In genomic region chr18:77002496-77002895, GRCh38 we compare ENCODE assay signal across 19 cellular contexts.
A peak's percentile ranks its signal among the peaks of the same experiment; 100 is the strongest.
DNase-seq lines count a peak whose midpoint lies in the region; ATAC-seq and TF ChIP-seq lines count a peak whose summit lies in the region.
"Had no signal": no experiment of that assay in that cellular context is flagged by ENCODE, and none has a peak within 500 bp of the region (broad histone marks: within the 10 kb centered on the region; RNA-seq: fewer than 3 reads in every experiment).

No MANE protein-coding gene starts in this region.

- no peak for ATAC-seq in natural killer cell
- no peak for ATAC-seq in natural killer cell treated with Interleukin-12 subunit alpha and Interleukin-12 subunit beta and Interleukin-15 and Interleukin-18, amount 100 ng/mL, for 72 hours
- ATAC-seq in GM21390 (IDR thresholded peaks at IDR 0.05; ENCODE audit: unreplicated experiment) = no peak
- no peak for ATAC-seq in HG02938 (IDR thresholded peaks at IDR 0.05; ENCODE audit: unreplicated experiment)
- ATAC-seq: heart right ventricle; naive thymus-derived CD8-positive, alpha-beta T cell; Panc1 had no signal

- H3K27ac Mint-ChIP-seq in natural killer cell = peak overlapping the region; percentile 33 to 80
- no peak overlapping the region for H3K27ac Mint-ChIP-seq in natural killer cell treated with Interleukin-12 subunit alpha and Interleukin-12 subunit beta and Interleukin-15 and Interleukin-18, amount 100 ng/mL, for 72 hours
- H3K27ac Mint-ChIP-seq in glutamatergic neuron (ENCODE audit: unreplicated experiment) = peak overlapping the region; percentile 93
- H3K27ac Mint-ChIP-seq: endodermal cell, mesothelial cell of epicardium had no signal

- no peak for TF ChIP-seq CTCF in natural killer cell (IDR thresholded peaks at IDR 0.05)
- TF ChIP-seq CTCF in glutamatergic neuron (IDR thresholded peaks at IDR 0.05; ENCODE audit: partially characterized antibody, unreplicated experiment) = no peak

- no peak for DNase-seq in natural killer cell
- DNase-seq in natural killer cell treated with Interleukin-12 subunit alpha and Interleukin-12 subunit beta and Interleukin-15 and Interleukin-18, amount 100 ng/mL, for 72 hours (ENCODE audit: low spot score) = no peak
- peak; percentile 46 to 56 for DNase-seq in NCI-H526 (lab: John Stamatoyannopoulos, UW)
- no peak for DNase-seq in glutamatergic neuron
- DNase-seq in mucosa of gallbladder (ENCODE audit: low spot score) = no peak
- DNase-seq: Caco-2; endodermal cell; GF-D8; GOT3; heart right ventricle; naive thymus-derived CD8-positive, alpha-beta T cell; NCI-H2171; NK-92 treated with Interleukin-12 subunit alpha and Interleukin-12 subunit beta, amount 100 ng/mL, for 24 hours; Right ventricle myocardium superior; stimulated activated CD4-positive, alpha-beta T cell treated with anti-CD3 and anti-CD28 coated beads, Interleukin-4, amount 100 ng/mL, for 24 hours had no signal

- H3K27me3 Mint-ChIP-seq in natural killer cell (ENCODE audit: low read depth in 2 of 2) (peaks cover 0 to 2% of the 10 kb centered on the region in 2 donors), glutamatergic neuron (ENCODE audit: unreplicated experiment) (peaks cover 5% of the 10 kb centered on the region)
- no peaks in the 10 kb centered on the region for H3K27me3 Mint-ChIP-seq in natural killer cell treated with Interleukin-12 subunit alpha and Interleukin-12 subunit beta and Interleukin-15 and Interleukin-18, amount 100 ng/mL, for 72 hours
- H3K27me3 Mint-ChIP-seq: naive thymus-derived CD8-positive, alpha-beta T cell had no signal

- H3K9me3 Mint-ChIP-seq in natural killer cell (no peaks in the 10 kb centered on the region), glutamatergic neuron (ENCODE audit: unreplicated experiment) (peaks cover 9% of the 10 kb centered on the region)
- H3K9me3 Mint-ChIP-seq in natural killer cell treated with Interleukin-12 subunit alpha and Interleukin-12 subunit beta and Interleukin-15 and Interleukin-18, amount 100 ng/mL, for 72 hours = no peaks in the 10 kb centered on the region
- H3K9me3 Mint-ChIP-seq: endodermal cell; mesothelial cell of epicardium; naive thymus-derived CD8-positive, alpha-beta T cell had no signal

- no peaks in the 10 kb centered on the region for H3K36me3 Mint-ChIP-seq in natural killer cell
- no peaks in the 10 kb centered on the region for H3K36me3 Mint-ChIP-seq in natural killer cell treated with Interleukin-12 subunit alpha and Interleukin-12 subunit beta and Interleukin-15 and Interleukin-18, amount 100 ng/mL, for 72 hours
- peaks cover 6% of the 10 kb centered on the region for H3K36me3 Mint-ChIP-seq in glutamatergic neuron (ENCODE audit: unreplicated experiment)
- H3K36me3 Mint-ChIP-seq: mesothelial cell of epicardium had no signal

- H3K4me3 Mint-ChIP-seq in natural killer cell = no peak overlapping the region
- H3K4me3 Mint-ChIP-seq in natural killer cell treated with Interleukin-12 subunit alpha and Interleukin-12 subunit beta and Interleukin-15 and Interleukin-18, amount 100 ng/mL, for 72 hours = no peak overlapping the region
- peak overlapping the region; percentile 73 for H3K4me3 Mint-ChIP-seq in glutamatergic neuron (ENCODE audit: unreplicated experiment)
- H3K4me3 Mint-ChIP-seq: endodermal cell; mesothelial cell of epicardium; naive thymus-derived CD8-positive, alpha-beta T cell had no signal

- intact Hi-C loops in natural killer cell (cut with micrococcal nuclease) = loop anchor here (5.0 kb wide), 2 partner anchors 130 to 650 kb away; partner anchors contain the start of gene MBP

- H3K4me1 Mint-ChIP-seq in natural killer cell (peaks cover 43 to 58% of the 10 kb centered on the region in 2 donors), glutamatergic neuron (ENCODE audit: low read depth, unreplicated experiment) (peaks cover 49% of the 10 kb centered on the region)
- peaks cover 36 to 40% of the 10 kb centered on the region in 2 donors for H3K4me1 Mint-ChIP-seq in natural killer cell treated with Interleukin-12 subunit alpha and Interleukin-12 subunit beta and Interleukin-15 and Interleukin-18, amount 100 ng/mL, for 72 hours (ENCODE audit: low read depth in 2 of 2)

Comparison
In these comparisons a context has a peak if more than half of its experiments do, and no peak if none do; other contexts are left out.
1. H3K27ac Mint-ChIP-seq: peak in natural killer cell (2 of 2) and glutamatergic neuron (single experiment); none in natural killer cell treated with Interleukin-12 subunit alpha and Interleukin-12 subunit beta and Interleukin-15 and Interleukin-18, amount 100 ng/mL, for 72 hours (0 of 2).
2. DNase-seq: peak in NCI-H526 (2 of 2); none in natural killer cell (single experiment), natural killer cell treated with Interleukin-12 subunit alpha and Interleukin-12 subunit beta and Interleukin-15 and Interleukin-18, amount 100 ng/mL, for 72 hours (single experiment), glutamatergic neuron (single experiment) and mucosa of gallbladder (single experiment).